ENCODE assay signal across 25 cellular contexts in genomic region chr22:23875801-23876200, GRCh38. TPM values are rescaled to one million over a fixed set of nuclear protein-coding genes. Genes with fewer than 3 reads are reported as not detected.
DNase-seq lines count a peak whose midpoint lies in the region; TF ChIP-seq lines count a peak whose summit lies in the region.
"Had no signal": no experiment of that assay in that cellular context is flagged by ENCODE, and none has a peak within 500 bp of the region (broad histone marks: within the 10 kb centered on the region; RNA-seq: fewer than 3 reads in every experiment).

No MANE protein-coding gene starts in this region.

- no peak overlapping the region for H2AFZ ChIP-seq in osteoblast (ENCODE audit: low read length)

- H4K20me1 ChIP-seq in BLaER1 (no peaks in the 10 kb centered on the region), osteoblast (ENCODE audit: insufficient read depth, low read length) (no peaks in the 10 kb centered on the region)

- peaks cover 46% of the 10 kb centered on the region for H3K36me3 ChIP-seq in BLaER1
- H3K36me3 ChIP-seq in osteoblast (ENCODE audit: insufficient read depth, low read length), result peaks cover 9% of the 10 kb centered on the region

- no peak overlapping the region for H3K27ac Mint-ChIP-seq in chondrocyte (ENCODE audit: unreplicated experiment)
- H3K27ac Mint-ChIP-seq: B cell; CD14-positive monocyte; CD4-positive, CD25-positive, alpha-beta regulatory T cell had no signal

- no peak overlapping the region for H3K4me3 Mint-ChIP-seq in chondrocyte (ENCODE audit: unreplicated experiment)
- H3K4me3 Mint-ChIP-seq: B cell; CD14-positive monocyte; CD4-positive, alpha-beta memory T cell; CD8-positive, alpha-beta memory T cell had no signal

- H3K4me1 Mint-ChIP-seq in chondrocyte (ENCODE audit: low read depth), result no peaks in the 10 kb centered on the region
- H3K4me1 Mint-ChIP-seq: B cell; CD14-positive monocyte; CD4-positive, alpha-beta memory T cell; CD4-positive, CD25-positive, alpha-beta regulatory T cell; CD8-positive, alpha-beta memory T cell had no signal

- H3K36me3 Mint-ChIP-seq in chondrocyte (ENCODE audit: low read depth), result peaks cover 24% of the 10 kb centered on the region
- H3K36me3 Mint-ChIP-seq: CD14-positive monocyte had no signal

- no peak overlapping the region for H3K4me2 ChIP-seq in BLaER1
- no peak overlapping the region for H3K4me2 ChIP-seq in osteoblast (ENCODE audit: insufficient read depth, low read length)
- H3K4me2 ChIP-seq: A549 had no signal

- H3K4me1 ChIP-seq in BLaER1 (peaks cover 30% of the 10 kb centered on the region), osteoblast (ENCODE audit: insufficient read depth, low read length) (no peaks in the 10 kb centered on the region)
- H3K4me1 ChIP-seq: A549 had no signal

- H3K4me3 ChIP-seq in BLaER1 (no peak overlapping the region), osteoblast (ENCODE audit: insufficient read depth, low read length) (no peak overlapping the region)
- H3K4me3 ChIP-seq: A549, GM12878 had no signal

- DNase-seq in chondrocyte (ENCODE audit: low spot score) (peak; percentile 46), osteoblast (ENCODE audit: insufficient read length, low spot score, missing footprints) (peak; percentile 67), midbrain (lab: John Stamatoyannopoulos, UW) (no peak), NCI-H526 (lab: John Stamatoyannopoulos, UW) (no peak), GM19238 (ENCODE audit: insufficient read length, low spot score) (no peak)
- DNase-seq: AML-193; C1 segment of cervical spinal cord; CD4-positive, alpha-beta memory T cell; CD4-positive, CD25-positive, alpha-beta regulatory T cell; CD8-positive, alpha-beta memory T cell; COR-L47; DMS 273 treated with DMSO at 0.1 percent for 48 hours; DMS153; DMS53; DMS79; DND-41; EL; GDM1 had no signal

- no peaks in the 10 kb centered on the region for H3K9me3 Mint-ChIP-seq in chondrocyte (ENCODE audit: low read depth)
- H3K9me3 Mint-ChIP-seq: CD14-positive monocyte; CD4-positive, alpha-beta memory T cell; CD8-positive, alpha-beta memory T cell had no signal

- no peak overlapping the region for H3K9ac ChIP-seq in BLaER1

- H3K27ac ChIP-seq in BLaER1, result 0 out of 2 replicates have a peak overlapping the region, but pooled peaks have one; percentile 11
- H3K27ac ChIP-seq in osteoblast (ENCODE audit: low read depth, low read length), result no peak overlapping the region
- H3K27ac ChIP-seq: 22Rv1, A549 had no signal

- no peaks in the 10 kb centered on the region for H3K79me2 ChIP-seq in osteoblast (ENCODE audit: insufficient read depth, low read length)

- H3K9me3 ChIP-seq in BLaER1 (peaks cover 10% of the 10 kb centered on the region; the same call in 1 of the 2 replicates), osteoblast (ENCODE audit: low read depth, low read length) (no peaks in the 10 kb centered on the region)
- H3K9me3 ChIP-seq: A549 had no signal

- no peaks in the 10 kb centered on the region for H3K27me3 ChIP-seq in BLaER1
- H3K27me3 ChIP-seq in osteoblast (ENCODE audit: insufficient read depth, low read length), result no peaks in the 10 kb centered on the region

- no peaks in the 10 kb centered on the region for H3K27me3 Mint-ChIP-seq in chondrocyte (ENCODE audit: low read depth)
- H3K27me3 Mint-ChIP-seq: B cell; CD4-positive, alpha-beta memory T cell; CD4-positive, CD25-positive, alpha-beta regulatory T cell; CD8-positive, alpha-beta memory T cell had no signal

- TF ChIP-seq CTCF in chondrocyte (IDR thresholded peaks at IDR 0.05) (no peak), osteoblast (IDR thresholded peaks at IDR 0.05; ENCODE audit: extremely low read depth, low read depth, low read length) (no peak)

RNA-seq across cellular contexts. Expression of gene SLC2A11, which starts 18.1 kb away (rescaled TPM):
- total RNA-seq in chondrocyte (14.5 to 14.9 TPM (median 14.8 TPM) in 3 replicates), osteoblast (14.1 and 20.9 TPM in 2 replicates)
- total RNA-seq: G401 had no signal

RNA-seq across cellular contexts. Expression of gene MIF, which starts 18.4 kb away (rescaled TPM):
- total RNA-seq in chondrocyte (466 to 518 TPM (median 502 TPM) in 3 replicates), osteoblast (123 and 131 TPM in 2 replicates)
- total RNA-seq: G401 had no signal

RNA-seq across cellular contexts. Expression of gene DERL3, which starts 37.0 kb away (rescaled TPM):
- 1.3 to 4.6 TPM (median 2.0 TPM) in 3 replicates for total RNA-seq in chondrocyte
- total RNA-seq in osteoblast, result 0.36 and 0.59 TPM in 2 replicates
- total RNA-seq: G401 had no signal

Comparison
In these comparisons a context has a peak if more than half of its experiments do, and no peak if none do; other contexts are left out.
1. DNase-seq: peak in chondrocyte (single experiment) and osteoblast (single experiment); none in midbrain (single experiment), NCI-H526 (0 of 2) and GM19238 (single experiment).